14 cellular contexts compared by ENCODE assay signal in the genomic region with DNA sequence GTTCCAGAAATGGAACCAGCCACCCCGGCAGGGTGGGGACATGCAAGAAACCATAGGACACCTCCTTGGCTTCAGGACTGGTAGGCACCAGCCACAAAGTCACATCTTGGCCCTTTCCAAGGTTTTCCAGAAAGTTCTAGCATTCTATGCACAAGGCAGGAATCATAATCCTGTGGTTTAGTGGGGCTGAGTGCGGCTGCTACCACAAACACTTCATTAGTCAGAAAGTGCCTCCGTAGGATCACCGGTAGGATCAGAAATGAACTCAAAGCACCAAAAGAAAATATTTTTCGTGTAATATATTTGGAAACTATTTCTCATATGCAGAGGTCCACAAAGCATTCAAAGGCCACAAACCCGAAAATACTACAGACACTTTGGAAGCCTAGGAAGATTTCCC.
"Had no signal": no experiment of that assay in that cellular context is flagged by ENCODE, and none has a peak within 500 bp of the region (broad histone marks: within the 10 kb centered on the region; RNA-seq: fewer than 3 reads in every experiment).

No MANE protein-coding gene starts in this region.

- DNase-seq: activated CD4-positive, alpha-beta T cell treated with anti-CD3 and anti-CD28 coated beads for 36 hours; activated CD4-positive, alpha-beta T cell treated with anti-CD3 and anti-CD28 coated beads, Interleukin-2, amount 50 U/mL, for 48 hours; activated naive CD4-positive, alpha-beta T cell treated with anti-CD3 and anti-CD28 coated beads, Interleukin-2, amount 50 U/mL, for 16 hours; activated T-cell treated with anti-CD3 and anti-CD28 coated beads for 4 hours; effector memory CD8-positive, alpha-beta T cell; foreskin fibroblast; hippocampal formation; lower lobe of right lung; stimulated activated CD8-positive, alpha-beta memory T cell treated with anti-CD3 and anti-CD28 coated beads, Interleukin-4, amount 100 ng/mL, for 48 hours; stimulated activated naive CD4-positive, alpha-beta T cell had no signal

- H3K9me3 Mint-ChIP-seq: effector memory CD8-positive, alpha-beta T cell; WTC11 had no signal

- ATAC-seq: activated CD4-positive, alpha-beta T cell treated with anti-CD3 and anti-CD28 coated beads for 36 hours; effector memory CD8-positive, alpha-beta T cell; lower lobe of right lung; WTC11 had no signal

- H3K79me2 ChIP-seq: parathyroid adenoma had no signal

- H3K9ac ChIP-seq: parathyroid adenoma had no signal

- H3K27ac Mint-ChIP-seq: activated CD4-positive, alpha-beta T cell treated with anti-CD3 and anti-CD28 coated beads for 36 hours; effector memory CD8-positive, alpha-beta T cell; WTC11 had no signal

- H3K36me3 ChIP-seq: lower lobe of right lung, tibial nerve had no signal

- H3K9me3 ChIP-seq: lower lobe of right lung, tibial nerve had no signal

- H2AFZ ChIP-seq: parathyroid adenoma had no signal

- H3K4me3 ChIP-seq: lower lobe of right lung, SK-N-MC, tibial nerve had no signal

- H3K4me1 ChIP-seq: parathyroid adenoma had no signal

- H3K36me3 Mint-ChIP-seq: WTC11 had no signal

- H3K27me3 ChIP-seq: tibial nerve had no signal

- H3K27me3 Mint-ChIP-seq: activated CD4-positive, alpha-beta T cell treated with anti-CD3 and anti-CD28 coated beads for 36 hours; effector memory CD8-positive, alpha-beta T cell had no signal

- H3K27ac ChIP-seq: lower lobe of right lung, parathyroid adenoma, SK-N-MC, tibial nerve had no signal

- H3K4me3 Mint-ChIP-seq: activated CD4-positive, alpha-beta T cell treated with anti-CD3 and anti-CD28 coated beads for 36 hours; effector memory CD8-positive, alpha-beta T cell; WTC11 had no signal
